Comparison of ENCODE assay signal across 25 cellular contexts in the genomic region with DNA sequence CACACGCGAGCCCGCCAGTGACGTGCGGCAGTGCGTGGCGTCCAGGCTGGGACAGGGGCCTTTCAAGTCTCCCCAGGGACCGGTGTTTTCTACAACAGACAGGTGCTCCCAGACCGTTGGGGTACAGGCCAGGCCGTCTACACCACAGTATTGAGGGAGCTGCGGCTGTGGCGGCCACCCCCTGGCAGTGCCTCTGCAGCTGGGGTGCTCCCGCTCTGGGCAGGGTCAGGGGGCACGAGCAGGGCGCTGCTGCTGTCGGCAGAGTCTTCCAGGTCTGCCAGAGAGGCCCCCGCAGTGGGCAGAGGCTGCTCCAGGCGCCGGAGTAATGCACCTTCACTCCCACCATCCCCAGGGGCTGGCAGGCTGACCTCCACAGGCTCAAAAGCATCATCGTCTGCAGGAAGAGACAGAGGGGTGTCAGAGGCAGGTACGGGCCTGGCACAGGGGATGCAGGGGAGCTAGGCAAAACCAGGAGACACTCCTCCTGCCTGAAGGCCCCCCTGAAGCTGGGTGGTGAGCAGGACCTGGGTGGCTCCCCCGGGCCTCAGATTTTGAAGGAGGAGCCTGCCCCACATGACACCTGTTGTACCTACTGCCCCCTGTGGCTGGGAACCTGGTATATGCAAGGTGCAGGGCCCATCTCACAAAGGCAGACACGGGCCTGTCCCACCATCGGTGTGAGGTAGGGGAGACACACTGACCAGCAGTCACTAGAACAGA.
DNase-seq lines count a peak whose midpoint lies in the region; ATAC-seq, FAIRE-seq and TF ChIP-seq lines count a peak whose summit lies in the region.
"Had no signal": no experiment of that assay in that cellular context is flagged by ENCODE, and none has a peak within 500 bp of the region (broad histone marks: within the 10 kb centered on the region; RNA-seq: fewer than 3 reads in every experiment).

No MANE protein-coding gene starts in this region.

- H3K27me3 ChIP-seq in K562 (ENCODE audit: control insufficient read depth in 2 of 2, insufficient read depth in 2 of 2, low read length in 2 of 2) (no peaks in the 10 kb centered on the region), lower lobe of right lung (ENCODE audit: low read depth) (no peaks in the 10 kb centered on the region)
- H3K27me3 ChIP-seq: heart left ventricle had no signal

- intact Hi-C loops in K562 (cut with micrococcal nuclease) (loop anchor here (5.0 to 10.0 kb wide), 2 partner anchors 138 to 256 kb away; partner anchors contain the start of genes CLTCL1 and SLC25A1), lower lobe of right lung (cut with DNase I) (no loop called here)

- no peak for TF ChIP-seq EP300 in K562 (IDR thresholded peaks at IDR 0.05; ENCODE audit: low read length)

- BruUV-seq in K562 (replicated peaks; lab: Mats Ljungman, UMichigan), result no TSS peak

- no peak overlapping the region for H2AFZ ChIP-seq in K562 (ENCODE audit: low read depth, low read length)

- peak; percentile 54 for DNase-seq in activated effector memory CD4-positive, alpha-beta T cell treated with anti-CD3 and anti-CD28 coated beads, Interleukin-2, amount 50 U/mL, for 16 hours
- DNase-seq in activated effector memory CD4-positive, alpha-beta T cell treated with Interleukin-2 at 50 U/mL for 16 hours, result no peak
- no peak for DNase-seq in K562 (ENCODE audit: extremely low read depth in 1 of 4, low spot score in 3 of 4)
- peak; percentile 39 for DNase-seq in lower lobe of right lung
- DNase-seq in RCC 7860 (ENCODE audit: low spot score), result no peak
- DNase-seq in SK-N-DZ (ENCODE audit: low spot score), result no peak
- DNase-seq in effector CD4-positive, alpha-beta T cell, result no peak
- DNase-seq in NK-92 treated with Interleukin-12 subunit alpha and Interleukin-12 subunit beta, amount 100 ng/mL, for 24 hours (lab: John Stamatoyannopoulos, UW), result no peak
- DNase-seq: activated CD8-positive, alpha-beta memory T cell treated with anti-CD3 and anti-CD28 coated beads for 24 hours; activated T-cell treated with anti-CD3 and anti-CD28 coated beads, Interleukin-2, amount 50 U/mL, for 48 hours; anterior cingulate cortex; caudate nucleus; DMS79 treated with DMSO at 0.1 percent for 48 hours; left ventricle myocardium superior; NCI-H1105; NCI-H2081 treated with DMSO at 0.1 percent for 48 hours; NCI-H510A; RPMI8226; stimulated activated naive B cell treated with anti-CD40 and anti-IgM and Interleukin-4, amounts not matched to agents 10 μg/mL and 1 μg/mL and 100 μg/mL, for 72 hours; T1000 had no signal

- no peak for TF ChIP-seq RAD21 in K562 (CRISPR knock-in tag; conservative IDR thresholded peaks at IDR 0.05 in 1 of 2, IDR thresholded peaks at IDR 0.05 in 1 of 2)

- ATAC-seq in K562 (peak; percentile 1; the same call in 1 of the 3 replicates), lower lobe of right lung (no peak)
- ATAC-seq: heart left ventricle; left ventricle myocardium superior; stimulated activated naive B cell treated with anti-CD40 and anti-IgM and Interleukin-4, amounts not matched to agents 10 μg/mL and 1 μg/mL and 100 μg/mL, for 72 hours had no signal

- H3K9me3 ChIP-seq in K562 (replicated peaks; ENCODE audit: control insufficient read depth, insufficient read depth, low read depth, low read length) (no peaks in the 10 kb centered on the region), lower lobe of right lung (no peaks in the 10 kb centered on the region)
- H3K9me3 ChIP-seq: heart left ventricle, thoracic aorta had no signal

- CTCF ChIA-PET in K562 (lab: Yijun Ruan, JAX; ENCODE audit: low intra/inter-chr PET ratio), result no interaction called here

- no peak overlapping the region for H3K4me2 ChIP-seq in K562 (ENCODE audit: insufficient read depth, low read length)

- H3K79me2 ChIP-seq in K562 (ENCODE audit: control insufficient read depth, insufficient read depth, low read length), result no peaks in the 10 kb centered on the region

- TF ChIP-seq POLR2A in K562 (conservative IDR thresholded peaks at IDR 0.05), result no peak

- in situ Hi-C loops in K562 (cut with MboI), result no loop called here

- H3K36me3 ChIP-seq in K562 (ENCODE audit: control insufficient read depth, insufficient read depth, low read length) (peaks cover 54% of the 10 kb centered on the region; the same call in 2 of the 3 replicates), lower lobe of right lung (peaks cover 73% of the 10 kb centered on the region)

- POLR2A ChIA-PET in K562 (lab: Yijun Ruan, JAX), result interaction anchor here (0.6 to 4.3 kb wide), 9 partner anchors 9 to 1760 kb away, joined by 3 to 37 read pairs (median 3); no protein-coding TSS in a partner anchor

- H4K20me1 ChIP-seq in K562 (replicated peaks; ENCODE audit: control insufficient read depth, insufficient read depth, low read length), result peaks cover 58% of the 10 kb centered on the region

- H3K4me3 ChIP-seq in K562 (no peak overlapping the region), lower lobe of right lung (no peak overlapping the region)
- H3K4me3 ChIP-seq: heart left ventricle, skin epidermis, thoracic aorta had no signal

- no peak overlapping the region for H3K27ac ChIP-seq in K562 (ENCODE audit: extremely low read depth, low read depth, low read length)
- no peak overlapping the region for H3K27ac ChIP-seq in lower lobe of right lung
- H3K27ac ChIP-seq: heart left ventricle, skin epidermis, thoracic aorta had no signal

- H3K4me1 ChIP-seq in K562 (replicated peaks in 1 of 2; ENCODE audit: control insufficient read depth in 2 of 2, insufficient read depth in 2 of 2, low read length in 2 of 2), result peaks cover 0 to 31% of the 10 kb centered on the region in 2 experiments; a peak in 1 of 5 replicates
- no peaks in the 10 kb centered on the region for H3K4me1 ChIP-seq in lower lobe of right lung

- H3K9me1 ChIP-seq in K562 (ENCODE audit: control insufficient read depth, insufficient read depth, low read length), result peaks cover 25% of the 10 kb centered on the region

- TF ChIP-seq CTCF in K562 (IDR thresholded peaks at IDR 0.05 in 2 of 3, conservative IDR thresholded peaks at IDR 0.05 in 1 of 3; ENCODE audit: insufficient read depth in 2 of 3, low read depth in 1 of 3, low read length in 3 of 3) (peak in 1 of 3 experiments; percentile 25; a peak in 2 of 6 replicates), lower lobe of right lung (IDR thresholded peaks at IDR 0.05) (no peak)

- peak overlapping the region in 1 of 2 experiments; percentile 7; a peak in 1 of 4 replicates for H3K9ac ChIP-seq in K562 (ENCODE audit: insufficient read depth in 1 of 2, low read depth in 2 of 2, low read length in 2 of 2)

- WGBS in K562 (ENCODE audit: insufficient coverage, low coverage, missing lambda C conversion rate), result 84% methylated on average over 24 of the region's 24 CpGs

- FAIRE-seq in K562 (lab: Jason Lieb, UNC) (no peak), RCC 7860 (lab: Jason Lieb, UNC) (no peak)
- FAIRE-seq: A204.1, GM12891 had no signal

TF ChIP-seq in K562, 482 proteins besides CTCF, POLR2A, EP300 and RAD21:
- TF ChIP-seq NR3C1 (CRISPR knock-in tag; IDR thresholded peaks at IDR 0.05), result 0 out of 2 replicates have a peak, but pooled peaks have one; percentile 0
- no peak for TF ChIP-seq PHF20 (IDR thresholded peaks at IDR 0.05; ENCODE audit: partially characterized antibody)
- TF ChIP-seq, protein P1, sequence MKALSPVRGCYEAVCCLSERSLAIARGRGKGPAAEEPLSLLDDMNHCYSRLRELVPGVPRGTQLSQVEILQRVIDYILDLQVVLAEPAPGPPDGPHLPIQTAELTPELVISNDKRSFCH (CRISPR knock-in tag; IDR thresholded peaks at IDR 0.05), result no peak
- TF ChIP-seq, protein P1 (tag; IDR thresholded peaks at IDR 0.05), result 0 out of 2 replicates have a peak, but pooled peaks have one; percentile 3
- peak; percentile 54 for TF ChIP-seq POLR2G (IDR thresholded peaks at IDR 0.05; ENCODE audit: low read depth, low read length)
- 0 out of 2 replicates have a peak, but pooled peaks have one; percentile 72 for TF ChIP-seq TAF15 (IDR thresholded peaks at IDR 0.05; ENCODE audit: low read depth, low read length)
- TF ChIP-seq HMGN3 (IDR thresholded peaks at IDR 0.05; ENCODE audit: borderline replicate concordance, extremely low read depth, insufficient read length, low read depth, low read length), result peak; percentile 22
- TF ChIP-seq ZC3H4 (CRISPR knock-in tag; IDR thresholded peaks at IDR 0.05; ENCODE audit: borderline replicate concordance), result 0 out of 2 replicates have a peak, but pooled peaks have one; percentile 83
- peak; percentile 36; the same call in 1 of the 2 replicates for TF ChIP-seq RB1 (IDR thresholded peaks at IDR 0.05; ENCODE audit: low read depth)
- TF ChIP-seq U2AF1 (optimal IDR thresholded peaks at IDR 0.05; ENCODE audit: low read depth, low read length), result no peak
- no peak for TF ChIP-seq ZKSCAN8 (CRISPR knock-in tag; IDR thresholded peaks at IDR 0.05)
- TF ChIP-seq NONO (IDR thresholded peaks at IDR 0.05; ENCODE audit: low read depth in 2 of 2, low read length in 1 of 2), result no peak
- TF ChIP-seq USF1 (CRISPR knock-in tag; IDR thresholded peaks at IDR 0.05), result peak; percentile 15
- peak; percentile 29; the same call in 1 of the 2 replicates for TF ChIP-seq PHB (CRISPR knock-in tag; IDR thresholded peaks at IDR 0.05)
- peak; percentile 14; the same call in 1 of the 2 replicates for TF ChIP-seq USF2 (CRISPR knock-in tag; IDR thresholded peaks at IDR 0.05)
- TF ChIP-seq POLR2B (IDR thresholded peaks at IDR 0.05; ENCODE audit: low read depth, partially characterized antibody), result peak; percentile 11

Comparison
In these comparisons a context has a peak if more than half of its experiments do, and no peak if none do; other contexts are left out.
1. DNase-seq: peak in activated effector memory CD4-positive, alpha-beta T cell treated with anti-CD3 and anti-CD28 coated beads, Interleukin-2, amount 50 U/mL, for 16 hours (single experiment) and lower lobe of right lung (single experiment); none in activated effector memory CD4-positive, alpha-beta T cell treated with Interleukin-2 at 50 U/mL for 16 hours (single experiment), K562 (0 of 4), RCC 7860 (single experiment), SK-N-DZ (single experiment), effector CD4-positive, alpha-beta T cell (single experiment) and NK-92 treated with Interleukin-12 subunit alpha and Interleukin-12 subunit beta, amount 100 ng/mL, for 24 hours (single experiment).